12 cellular contexts compared by ENCODE assay signal in genomic region chr19:38727868-38728660, GRCh38. TPM values are rescaled to one million over a fixed set of nuclear protein-coding genes. Genes with fewer than 3 reads are reported as not detected.
A peak's percentile ranks its signal among the peaks of the same experiment; 100 is the strongest.
DNase-seq lines count a peak whose midpoint lies in the region; ATAC-seq and TF ChIP-seq lines count a peak whose summit lies in the region.
"Had no signal": no experiment of that assay in that cellular context is flagged by ENCODE, and none has a peak within 500 bp of the region (broad histone marks: within the 10 kb centered on the region; RNA-seq: fewer than 3 reads in every experiment).

No MANE protein-coding gene starts in this region.

- in situ Hi-C loops in KBM-7 (cut with MboI; ENCODE audit: low pct_unique_long_range_greater_than_20kb, low sequenced_read_pairs) = no loop called here

- peak; percentile 38 for DNase-seq in KBM-7
- DNase-seq in choroid plexus epithelial cell (ENCODE audit: low read depth) = peak; percentile 63
- DNase-seq in left kidney (ENCODE audit: low read depth, low spot score) = peak; percentile 55
- DNase-seq in smooth muscle cell (lab: John Stamatoyannopoulos, UW; ENCODE audit: unreplicated experiment) = no peak
- no peak for DNase-seq in SJCRH30
- no peak for DNase-seq in middle frontal gyrus (ENCODE audit: extremely low spot score, low spot score)
- no peak for DNase-seq in COLO829 (ENCODE audit: low spot score)
- DNase-seq: activated T-cell treated with anti-CD3 and anti-CD28 coated beads, Interleukin-2, amount 50 U/mL, for 72 hours; NCI-H187; stimulated activated CD4-positive, alpha-beta T cell treated with anti-CD3 and anti-CD28 coated beads, Interleukin-4, amount 100 ng/mL, for 24 hours had no signal

- H3F3A ChIP-seq in smooth muscle cell (ENCODE audit: low read depth) = peaks cover 29% of the 10 kb centered on the region

- WGBS in smooth muscle cell (ENCODE audit: low lambda C conversion rate) = 75% methylated on average over 27 of the region's 33 CpGs

- H3K9me3 ChIP-seq in smooth muscle cell (replicated peaks; ENCODE audit: low read depth) = no peaks in the 10 kb centered on the region
- no peaks in the 10 kb centered on the region for H3K9me3 ChIP-seq in SJCRH30 (replicated peaks)

- H3K27me3 ChIP-seq in smooth muscle cell (ENCODE audit: low read depth) = no peaks in the 10 kb centered on the region
- H3K27me3 ChIP-seq in SJCRH30 = no peaks in the 10 kb centered on the region

- no peaks in the 10 kb centered on the region for H3K79me2 ChIP-seq in smooth muscle cell (ENCODE audit: low read depth)

- no peak overlapping the region for H3K9ac ChIP-seq in smooth muscle cell (ENCODE audit: low read depth)

- H3K4me2 ChIP-seq in smooth muscle cell = peak overlapping the region; percentile 31

- TF ChIP-seq CTCF in choroid plexus epithelial cell (conservative IDR thresholded peaks at IDR 0.05; ENCODE audit: low read depth, low read length) = no peak
- no peak for TF ChIP-seq CTCF in smooth muscle cell (IDR thresholded peaks at IDR 0.05; ENCODE audit: borderline replicate concordance, insufficient read depth, poor library complexity, severe bottlenecking)

- H2AFZ ChIP-seq in smooth muscle cell (ENCODE audit: low read depth) = no peak overlapping the region

- no peak for ATAC-seq in GM21717 (IDR thresholded peaks at IDR 0.05; ENCODE audit: unreplicated experiment)
- ATAC-seq: activated T-cell treated with anti-CD3 and anti-CD28 coated beads, Interleukin-2, amount 50 U/mL, for 72 hours; CD8-positive, alpha-beta T cell had no signal

- H3K4me1 ChIP-seq in smooth muscle cell (ENCODE audit: low read depth) (no peaks in the 10 kb centered on the region), SJCRH30 (no peaks in the 10 kb centered on the region)

- H3K36me3 ChIP-seq in smooth muscle cell (ENCODE audit: low read depth) = no peaks in the 10 kb centered on the region
- peaks cover 69% of the 10 kb centered on the region for H3K36me3 ChIP-seq in SJCRH30

- H3K4me3 ChIP-seq in choroid plexus epithelial cell (ENCODE audit: low read depth, low read length) (no peak overlapping the region), smooth muscle cell (no peak overlapping the region), SJCRH30 (no peak overlapping the region)

- peak overlapping the region; percentile 31 for H3K27ac ChIP-seq in smooth muscle cell (ENCODE audit: low read depth)
- H3K27ac ChIP-seq in SJCRH30 = no peak overlapping the region

- peaks cover 16% of the 10 kb centered on the region for H4K20me1 ChIP-seq in smooth muscle cell (ENCODE audit: low read depth)

RNA-seq across cellular contexts. Expression of gene CAPN12, which starts 16.2 kb away (rescaled TPM):
- 3.2 and 5.5 TPM in 2 replicates for total RNA-seq in smooth muscle cell
- 1.4 and 6.5 TPM in 2 replicates for polyA plus RNA-seq in smooth muscle cell
- not detected in 2 replicates for total RNA-seq in SJCRH30 (2014; rRNA removed; shearing (Covaris generic))

RNA-seq across cellular contexts. Expression of gene LGALS7, which starts 45.3 kb away (rescaled TPM):
- not detected in 2 replicates for total RNA-seq in smooth muscle cell
- 3.4 TPM in 1 of 2 replicates, not detected in the other for polyA plus RNA-seq in smooth muscle cell
- 0.28 and 0.71 TPM in 2 replicates for total RNA-seq in SJCRH30 (2014; rRNA removed; shearing (Covaris generic))
- total RNA-seq: activated T-cell treated with anti-CD3 and anti-CD28 coated beads, Interleukin-2, amount 50 U/mL, for 72 hours; CD8-positive, alpha-beta T cell had no signal

Comparison
In these comparisons a context has a peak if more than half of its experiments do, and no peak if none do; other contexts are left out.
1. DNase-seq: peak in KBM-7 (single experiment), choroid plexus epithelial cell (single experiment) and left kidney (single experiment); none in smooth muscle cell (single experiment), SJCRH30 (0 of 2), middle frontal gyrus (single experiment) and COLO829 (single experiment).